ENCODE assay signal across 1 cellular context in the genomic region with DNA sequence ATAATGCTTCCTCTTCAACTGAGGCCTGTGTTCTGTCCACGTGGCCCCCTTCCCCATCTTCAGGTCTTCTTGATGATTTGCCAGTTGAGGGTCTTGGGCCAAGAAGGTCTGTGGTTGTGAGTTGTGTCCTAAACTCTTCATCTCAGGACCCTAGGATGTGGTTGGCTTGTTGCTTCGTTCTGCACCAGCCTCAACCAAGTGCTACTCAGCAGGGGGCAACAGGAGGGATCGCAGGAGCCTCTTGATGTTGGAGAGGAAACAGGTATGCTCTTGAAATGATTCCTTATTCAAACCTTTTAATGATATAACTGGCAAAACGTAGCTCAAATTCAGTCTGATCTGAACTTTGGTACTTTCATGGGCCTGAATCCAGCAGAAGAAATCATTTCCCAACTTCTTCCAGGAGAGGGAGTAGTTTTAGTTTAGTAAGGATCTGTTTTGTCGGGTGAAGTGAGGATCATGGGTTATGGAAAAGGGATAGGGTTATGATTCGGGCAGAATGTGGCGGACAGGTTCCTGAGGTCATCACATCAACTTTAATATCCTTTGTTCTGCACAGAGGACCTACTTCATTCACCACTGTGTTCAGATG.
TF ChIP-seq lines count a peak whose summit lies in the region.

No MANE protein-coding gene starts in this region.

TF ChIP-seq in H1, 55 proteins besides CTCF, POLR2A, EP300 and RAD21:
- no peak for TF ChIP-seq CHD1 (IDR thresholded peaks at IDR 0.05; ENCODE audit: low read depth, low read length)
- TF ChIP-seq SRF (IDR thresholded peaks at IDR 0.05; ENCODE audit: low read depth, low read length) = no peak
- no peak for TF ChIP-seq SIX5 (IDR thresholded peaks at IDR 0.05; ENCODE audit: low read depth, low read length)
- no peak for TF ChIP-seq JUND (IDR thresholded peaks at IDR 0.05; ENCODE audit: low read length)
- TF ChIP-seq, protein P1, sequence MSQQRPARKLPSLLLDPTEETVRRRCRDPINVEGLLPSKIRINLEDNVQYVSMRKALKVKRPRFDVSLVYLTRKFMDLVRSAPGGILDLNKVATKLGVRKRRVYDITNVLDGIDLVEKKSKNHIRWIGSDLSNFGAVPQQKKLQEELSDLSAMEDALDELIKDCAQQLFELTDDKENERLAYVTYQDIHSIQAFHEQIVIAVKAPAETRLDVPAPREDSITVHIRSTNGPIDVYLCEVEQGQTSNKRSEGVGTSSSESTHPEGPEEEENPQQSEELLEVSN (IDR thresholded peaks at IDR 0.05) = no peak
- TF ChIP-seq RXRA (IDR thresholded peaks at IDR 0.05; ENCODE audit: insufficient read depth, low read depth, low read length) = no peak
- TF ChIP-seq SIRT6 (IDR thresholded peaks at IDR 0.05; ENCODE audit: low read length) = no peak
- TF ChIP-seq SP4 (IDR thresholded peaks at IDR 0.05; ENCODE audit: low read length) = no peak
- no peak for TF ChIP-seq HDAC6 (IDR thresholded peaks at IDR 0.05; ENCODE audit: low read depth, low read length)
- TF ChIP-seq RBBP5 (IDR thresholded peaks at IDR 0.05; ENCODE audit: borderline replicate concordance, low read depth, low read length) = no peak
- TF ChIP-seq POLR2AphosphoS5 (IDR thresholded peaks at IDR 0.05; ENCODE audit: low read depth, low read length) = no peak
- TF ChIP-seq, protein P2, sequence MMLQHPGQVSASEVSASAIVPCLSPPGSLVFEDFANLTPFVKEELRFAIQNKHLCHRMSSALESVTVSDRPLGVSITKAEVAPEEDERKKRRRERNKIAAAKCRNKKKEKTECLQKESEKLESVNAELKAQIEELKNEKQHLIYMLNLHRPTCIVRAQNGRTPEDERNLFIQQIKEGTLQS (IDR thresholded peaks at IDR 0.05; ENCODE audit: insufficient read depth, low read depth, low read length) = no peak
- TF ChIP-seq CEBPB (IDR thresholded peaks at IDR 0.05; ENCODE audit: low read depth, low read length) = no peak
- TF ChIP-seq, protein P3, sequence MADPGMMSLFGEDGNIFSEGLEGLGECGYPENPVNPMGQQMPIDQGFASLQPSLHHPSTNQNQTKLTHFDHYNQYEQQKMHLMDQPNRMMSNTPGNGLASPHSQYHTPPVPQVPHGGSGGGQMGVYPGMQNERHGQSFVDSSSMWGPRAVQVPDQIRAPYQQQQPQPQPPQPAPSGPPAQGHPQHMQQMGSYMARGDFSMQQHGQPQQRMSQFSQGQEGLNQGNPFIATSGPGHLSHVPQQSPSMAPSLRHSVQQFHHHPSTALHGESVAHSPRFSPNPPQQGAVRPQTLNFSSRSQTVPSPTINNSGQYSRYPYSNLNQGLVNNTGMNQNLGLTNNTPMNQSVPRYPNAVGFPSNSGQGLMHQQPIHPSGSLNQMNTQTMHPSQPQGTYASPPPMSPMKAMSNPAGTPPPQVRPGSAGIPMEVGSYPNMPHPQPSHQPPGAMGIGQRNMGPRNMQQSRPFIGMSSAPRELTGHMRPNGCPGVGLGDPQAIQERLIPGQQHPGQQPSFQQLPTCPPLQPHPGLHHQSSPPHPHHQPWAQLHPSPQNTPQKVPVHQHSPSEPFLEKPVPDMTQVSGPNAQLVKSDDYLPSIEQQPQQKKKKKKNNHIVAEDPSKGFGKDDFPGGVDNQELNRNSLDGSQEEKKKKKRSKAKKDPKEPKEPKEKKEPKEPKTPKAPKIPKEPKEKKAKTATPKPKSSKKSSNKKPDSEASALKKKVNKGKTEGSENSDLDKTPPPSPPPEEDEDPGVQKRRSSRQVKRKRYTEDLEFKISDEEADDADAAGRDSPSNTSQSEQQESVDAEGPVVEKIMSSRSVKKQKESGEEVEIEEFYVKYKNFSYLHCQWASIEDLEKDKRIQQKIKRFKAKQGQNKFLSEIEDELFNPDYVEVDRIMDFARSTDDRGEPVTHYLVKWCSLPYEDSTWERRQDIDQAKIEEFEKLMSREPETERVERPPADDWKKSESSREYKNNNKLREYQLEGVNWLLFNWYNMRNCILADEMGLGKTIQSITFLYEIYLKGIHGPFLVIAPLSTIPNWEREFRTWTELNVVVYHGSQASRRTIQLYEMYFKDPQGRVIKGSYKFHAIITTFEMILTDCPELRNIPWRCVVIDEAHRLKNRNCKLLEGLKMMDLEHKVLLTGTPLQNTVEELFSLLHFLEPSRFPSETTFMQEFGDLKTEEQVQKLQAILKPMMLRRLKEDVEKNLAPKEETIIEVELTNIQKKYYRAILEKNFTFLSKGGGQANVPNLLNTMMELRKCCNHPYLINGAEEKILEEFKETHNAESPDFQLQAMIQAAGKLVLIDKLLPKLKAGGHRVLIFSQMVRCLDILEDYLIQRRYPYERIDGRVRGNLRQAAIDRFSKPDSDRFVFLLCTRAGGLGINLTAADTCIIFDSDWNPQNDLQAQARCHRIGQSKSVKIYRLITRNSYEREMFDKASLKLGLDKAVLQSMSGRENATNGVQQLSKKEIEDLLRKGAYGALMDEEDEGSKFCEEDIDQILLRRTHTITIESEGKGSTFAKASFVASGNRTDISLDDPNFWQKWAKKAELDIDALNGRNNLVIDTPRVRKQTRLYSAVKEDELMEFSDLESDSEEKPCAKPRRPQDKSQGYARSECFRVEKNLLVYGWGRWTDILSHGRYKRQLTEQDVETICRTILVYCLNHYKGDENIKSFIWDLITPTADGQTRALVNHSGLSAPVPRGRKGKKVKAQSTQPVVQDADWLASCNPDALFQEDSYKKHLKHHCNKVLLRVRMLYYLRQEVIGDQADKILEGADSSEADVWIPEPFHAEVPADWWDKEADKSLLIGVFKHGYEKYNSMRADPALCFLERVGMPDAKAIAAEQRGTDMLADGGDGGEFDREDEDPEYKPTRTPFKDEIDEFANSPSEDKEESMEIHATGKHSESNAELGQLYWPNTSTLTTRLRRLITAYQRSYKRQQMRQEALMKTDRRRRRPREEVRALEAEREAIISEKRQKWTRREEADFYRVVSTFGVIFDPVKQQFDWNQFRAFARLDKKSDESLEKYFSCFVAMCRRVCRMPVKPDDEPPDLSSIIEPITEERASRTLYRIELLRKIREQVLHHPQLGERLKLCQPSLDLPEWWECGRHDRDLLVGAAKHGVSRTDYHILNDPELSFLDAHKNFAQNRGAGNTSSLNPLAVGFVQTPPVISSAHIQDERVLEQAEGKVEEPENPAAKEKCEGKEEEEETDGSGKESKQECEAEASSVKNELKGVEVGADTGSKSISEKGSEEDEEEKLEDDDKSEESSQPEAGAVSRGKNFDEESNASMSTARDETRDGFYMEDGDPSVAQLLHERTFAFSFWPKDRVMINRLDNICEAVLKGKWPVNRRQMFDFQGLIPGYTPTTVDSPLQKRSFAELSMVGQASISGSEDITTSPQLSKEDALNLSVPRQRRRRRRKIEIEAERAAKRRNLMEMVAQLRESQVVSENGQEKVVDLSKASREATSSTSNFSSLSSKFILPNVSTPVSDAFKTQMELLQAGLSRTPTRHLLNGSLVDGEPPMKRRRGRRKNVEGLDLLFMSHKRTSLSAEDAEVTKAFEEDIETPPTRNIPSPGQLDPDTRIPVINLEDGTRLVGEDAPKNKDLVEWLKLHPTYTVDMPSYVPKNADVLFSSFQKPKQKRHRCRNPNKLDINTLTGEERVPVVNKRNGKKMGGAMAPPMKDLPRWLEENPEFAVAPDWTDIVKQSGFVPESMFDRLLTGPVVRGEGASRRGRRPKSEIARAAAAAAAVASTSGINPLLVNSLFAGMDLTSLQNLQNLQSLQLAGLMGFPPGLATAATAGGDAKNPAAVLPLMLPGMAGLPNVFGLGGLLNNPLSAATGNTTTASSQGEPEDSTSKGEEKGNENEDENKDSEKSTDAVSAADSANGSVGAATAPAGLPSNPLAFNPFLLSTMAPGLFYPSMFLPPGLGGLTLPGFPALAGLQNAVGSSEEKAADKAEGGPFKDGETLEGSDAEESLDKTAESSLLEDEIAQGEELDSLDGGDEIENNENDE (IDR thresholded peaks at IDR 0.05; ENCODE audit: insufficient replicate concordance, low read length) = no peak
- no peak for TF ChIP-seq KDM4A (IDR thresholded peaks at IDR 0.05; ENCODE audit: low read depth, low read length, severe bottlenecking)
- TF ChIP-seq RNF2 (IDR thresholded peaks at IDR 0.05; ENCODE audit: borderline replicate concordance, low read depth, low read length, missing control alignments, poor library complexity, severe bottlenecking) = no peak
- TF ChIP-seq EGR1 (IDR thresholded peaks at IDR 0.05; ENCODE audit: borderline replicate concordance, low read depth, low read length) = no peak
- TF ChIP-seq FOSL1 (IDR thresholded peaks at IDR 0.05; ENCODE audit: insufficient read depth, low read depth, low read length) = no peak
